1 cellular context compared by ENCODE assay signal in the genomic region with DNA sequence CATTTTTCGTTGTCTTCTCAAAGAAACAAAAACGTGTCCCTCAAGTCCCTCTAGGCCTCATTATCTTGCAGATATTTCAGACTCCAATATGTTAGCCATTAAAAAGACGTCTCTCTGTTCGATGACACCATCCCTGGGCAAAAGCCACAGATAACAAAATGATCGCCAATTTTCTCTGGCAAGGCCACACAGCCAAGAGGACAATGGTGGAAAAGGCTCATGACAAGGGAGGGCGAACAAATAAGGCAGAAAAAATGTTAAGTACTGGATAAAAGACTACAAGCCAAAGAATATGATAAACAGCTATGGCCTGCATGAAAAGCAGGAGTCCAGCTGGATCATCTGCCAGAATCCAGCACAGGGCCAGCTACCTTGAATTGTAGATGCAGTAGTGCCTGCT.
TF ChIP-seq lines count a peak whose summit lies in the region.

No MANE protein-coding gene starts in this region.

TF ChIP-seq in HepG2, 621 proteins besides CTCF, POLR2A, EP300 and RAD21 (continued from another document):
- no peak for TF ChIP-seq DBP (CRISPR knock-in tag; IDR thresholded peaks at IDR 0.05; ENCODE audit: not compliant biosample characterization)
